Comparison of ENCODE assay signal across 17 cellular contexts in genomic region chr11:121740902-121741301, GRCh38.
DNase-seq lines count a peak whose midpoint lies in the region; ATAC-seq and TF ChIP-seq lines count a peak whose summit lies in the region.
"Had no signal": no experiment of that assay in that cellular context is flagged by ENCODE, and none has a peak within 500 bp of the region (broad histone marks: within the 10 kb centered on the region; RNA-seq: fewer than 3 reads in every experiment).

No MANE protein-coding gene starts in this region.

- no peak; the same call in 2 of the 3 replicates for ATAC-seq in SK-N-SH treated with all-trans-retinoic acid at 6 μM for 48 hours
- no peak for ATAC-seq in gastroesophageal sphincter
- ATAC-seq in GM21529 (IDR thresholded peaks at IDR 0.05; ENCODE audit: unreplicated experiment) = no peak
- ATAC-seq in activated naive CD8-positive, alpha-beta T cell treated with anti-CD3 and anti-CD28 coated beads, Interleukin-2, amount 50 U/mL, for 24 hours = no peak
- ATAC-seq: activated T-helper 17 cell treated with anti-CD3 and anti-CD28 coated beads, Interleukin-2, amount 50 U/mL, for 72 hours; T-helper 17 cell had no signal

- H3K36me3 Mint-ChIP-seq in activated naive CD8-positive, alpha-beta T cell treated with anti-CD3 and anti-CD28 coated beads, Interleukin-2, amount 50 U/mL, for 24 hours (ENCODE audit: low read depth) = peaks cover 6% of the 10 kb centered on the region

- peaks cover 16% of the 10 kb centered on the region for H3K27me3 Mint-ChIP-seq in activated naive CD8-positive, alpha-beta T cell treated with anti-CD3 and anti-CD28 coated beads, Interleukin-2, amount 50 U/mL, for 24 hours
- H3K27me3 Mint-ChIP-seq: activated T-helper 17 cell treated with anti-CD3 and anti-CD28 coated beads, Interleukin-2, amount 50 U/mL, for 72 hours; T-helper 17 cell had no signal

- 63% methylated on average over 1 of the region's 1 CpG for WGBS in SK-N-SH (ENCODE audit: low lambda C conversion rate)
- WGBS in gastroesophageal sphincter (ENCODE audit: low coverage in 1 of 2), 2 donors = 9 to 50% methylated on average over 1 of the region's 1 CpG
- WGBS in prostate gland = 65% methylated on average over 1 of the region's 1 CpG
- WGBS in urinary bladder = 50% methylated on average over 1 of the region's 1 CpG

- no peak overlapping the region for H3K4me3 ChIP-seq in SK-N-SH (ENCODE audit: low read depth in 2 of 2, low read length in 1 of 2)
- no peak overlapping the region for H3K4me3 ChIP-seq in gastroesophageal sphincter
- no peak overlapping the region for H3K4me3 ChIP-seq in prostate gland
- no peak overlapping the region for H3K4me3 ChIP-seq in urinary bladder (ENCODE audit: low read depth, low read length)

- H4K20me1 ChIP-seq in SK-N-SH (ENCODE audit: insufficient read depth) = no peaks in the 10 kb centered on the region

- H3K9me2 ChIP-seq in SK-N-SH = no peaks in the 10 kb centered on the region

- no peak for TF ChIP-seq RAD21 in SK-N-SH (IDR thresholded peaks at IDR 0.05; ENCODE audit: low read length)

- H3K9ac ChIP-seq in SK-N-SH = no peak overlapping the region

- H3K79me2 ChIP-seq in SK-N-SH (ENCODE audit: insufficient read depth) = no peaks in the 10 kb centered on the region

- H3K27me3 ChIP-seq in SK-N-SH (ENCODE audit: insufficient read depth) = no peaks in the 10 kb centered on the region
- no peaks in the 10 kb centered on the region for H3K27me3 ChIP-seq in gastroesophageal sphincter
- no peaks in the 10 kb centered on the region for H3K27me3 ChIP-seq in prostate gland (replicated peaks; ENCODE audit: insufficient read depth)

- CTCF ChIA-PET in SK-N-SH (lab: Yijun Ruan, JAX) = interaction anchor here (0.9 to 1.8 kb wide), 4 partner anchors 19 to 462 kb away, joined by 3 to 16 read pairs (median 4); no protein-coding TSS in a partner anchor

- no peak overlapping the region for H3K27ac Mint-ChIP-seq in activated naive CD8-positive, alpha-beta T cell treated with anti-CD3 and anti-CD28 coated beads, Interleukin-2, amount 50 U/mL, for 24 hours
- H3K27ac Mint-ChIP-seq: activated B cell treated with CpG ODN at 0.5 μM for 24 hours; activated T-helper 17 cell treated with anti-CD3 and anti-CD28 coated beads, Interleukin-2, amount 50 U/mL, for 72 hours; naive B cell; T-helper 17 cell had no signal

- peak overlapping the region; percentile 45; the same call in 1 of the 2 replicates for H3K4me2 ChIP-seq in SK-N-SH

- H2AFZ ChIP-seq in SK-N-SH (ENCODE audit: low read depth) = peak overlapping the region; percentile 91; the same call in 1 of the 2 replicates

- POLR2A ChIA-PET in SK-N-SH (lab: Yijun Ruan, JAX) = interaction anchor here (1.7 kb wide), 1 partner anchor 69 kb away, joined by 4 read pairs; no protein-coding TSS in a partner anchor

- TF ChIP-seq POLR2A in gastroesophageal sphincter (IDR thresholded peaks at IDR 0.05) = no peak
- TF ChIP-seq POLR2A in prostate gland (IDR thresholded peaks at IDR 0.05) = no peak

- peaks cover 10% of the 10 kb centered on the region; the same call in 1 of the 2 replicates for H3K9me3 ChIP-seq in SK-N-SH
- H3K9me3 ChIP-seq in gastroesophageal sphincter = peaks cover 0 to 10% (median 0%) of the 10 kb centered on the region in 3 donors
- H3K9me3 ChIP-seq in prostate gland = no peaks in the 10 kb centered on the region

- no peaks in the 10 kb centered on the region for H3F3A ChIP-seq in SK-N-SH (replicated peaks; ENCODE audit: insufficient read depth)

- no peak overlapping the region for H3K4me3 Mint-ChIP-seq in activated naive CD8-positive, alpha-beta T cell treated with anti-CD3 and anti-CD28 coated beads, Interleukin-2, amount 50 U/mL, for 24 hours
- H3K4me3 Mint-ChIP-seq: activated B cell treated with CpG ODN at 0.5 μM for 24 hours; activated T-helper 17 cell treated with anti-CD3 and anti-CD28 coated beads, Interleukin-2, amount 50 U/mL, for 72 hours; naive B cell; T-helper 17 cell had no signal

- H3K9me3 Mint-ChIP-seq in activated naive CD8-positive, alpha-beta T cell treated with anti-CD3 and anti-CD28 coated beads, Interleukin-2, amount 50 U/mL, for 24 hours = peaks cover 9% of the 10 kb centered on the region

- peak overlapping the region; percentile 74 to 98 for H3K27ac ChIP-seq in SK-N-SH (ENCODE audit: low read depth in 2 of 2, low read length in 1 of 2)
- H3K27ac ChIP-seq in gastroesophageal sphincter = peak overlapping the region; percentile 74 to 87 (median 82)
- peak overlapping the region; percentile 53 to 60 for H3K27ac ChIP-seq in prostate gland
- H3K27ac ChIP-seq in urinary bladder (ENCODE audit: low read depth) = peak overlapping the region; percentile 59

- TF ChIP-seq EP300 in SK-N-SH (IDR thresholded peaks at IDR 0.05; ENCODE audit: borderline replicate concordance in 1 of 2, low read depth in 1 of 2, low read length in 1 of 2) = no peak
- TF ChIP-seq EP300 in gastroesophageal sphincter (IDR thresholded peaks at IDR 0.05) = no peak

- TF ChIP-seq CTCF in SK-N-SH (IDR thresholded peaks at IDR 0.05) (no peak), gastroesophageal sphincter (IDR thresholded peaks at IDR 0.05) (no peak), prostate gland (IDR thresholded peaks at IDR 0.05) (no peak)

- no peaks in the 10 kb centered on the region for H3K36me3 ChIP-seq in SK-N-SH (replicated peaks in 1 of 2; ENCODE audit: control insufficient read depth in 1 of 2, insufficient read depth in 2 of 2, low read length in 1 of 2)
- no peaks in the 10 kb centered on the region for H3K36me3 ChIP-seq in gastroesophageal sphincter
- no peaks in the 10 kb centered on the region for H3K36me3 ChIP-seq in prostate gland
- H3K36me3 ChIP-seq in urinary bladder (ENCODE audit: insufficient read depth) = no peaks in the 10 kb centered on the region

- no peak for DNase-seq in SK-N-SH
- DNase-seq in prostate gland (ENCODE audit: low spot score) = no peak
- DNase-seq in activated naive CD8-positive, alpha-beta T cell treated with anti-CD3 and anti-CD28 coated beads, Interleukin-2, amount 50 U/mL, for 24 hours = no peak
- DNase-seq in NCI-H2171 (lab: John Stamatoyannopoulos, UW) = no peak
- DNase-seq: activated B cell treated with CpG ODN at 0.5 μM for 24 hours, dermis blood vessel endothelial cell, DND-41, H7, naive B cell, NCI-H510A, SHP77, T-helper 17 cell had no signal

- H3K4me1 ChIP-seq in SK-N-SH (ENCODE audit: control insufficient read depth in 1 of 2, insufficient read depth in 2 of 2, low read depth in 1 of 2, low read length in 1 of 2) (peaks cover 9 to 20% of the 10 kb centered on the region in 2 experiments; a peak in 3 of 4 replicates), gastroesophageal sphincter (peaks cover 12 to 38% (median 17%) of the 10 kb centered on the region in 3 donors), prostate gland (replicated peaks) (no peaks in the 10 kb centered on the region), urinary bladder (ENCODE audit: insufficient read depth) (no peaks in the 10 kb centered on the region)

- intact Hi-C loops in prostate gland (cut with DNase I) = loop anchor here (5.0 kb wide), 3 partner anchors 69 to 361 kb away; no protein-coding TSS in a partner anchor

- no peaks in the 10 kb centered on the region for H3K4me1 Mint-ChIP-seq in activated naive CD8-positive, alpha-beta T cell treated with anti-CD3 and anti-CD28 coated beads, Interleukin-2, amount 50 U/mL, for 24 hours
- H3K4me1 Mint-ChIP-seq: activated B cell treated with CpG ODN at 0.5 μM for 24 hours; activated T-helper 17 cell treated with anti-CD3 and anti-CD28 coated beads, Interleukin-2, amount 50 U/mL, for 72 hours; naive B cell; T-helper 17 cell had no signal

TF ChIP-seq in SK-N-SH, 30 proteins besides CTCF, POLR2A, EP300 and RAD21 (continues in another document):
- TF ChIP-seq, protein P1, sequence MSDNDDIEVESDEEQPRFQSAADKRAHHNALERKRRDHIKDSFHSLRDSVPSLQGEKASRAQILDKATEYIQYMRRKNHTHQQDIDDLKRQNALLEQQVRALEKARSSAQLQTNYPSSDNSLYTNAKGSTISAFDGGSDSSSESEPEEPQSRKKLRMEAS (IDR thresholded peaks at IDR 0.05; ENCODE audit: low read depth) = no peak
- TF ChIP-seq FOXJ3 (CRISPR knock-in tag; IDR thresholded peaks at IDR 0.05) = no peak
- TF ChIP-seq, protein P2, sequence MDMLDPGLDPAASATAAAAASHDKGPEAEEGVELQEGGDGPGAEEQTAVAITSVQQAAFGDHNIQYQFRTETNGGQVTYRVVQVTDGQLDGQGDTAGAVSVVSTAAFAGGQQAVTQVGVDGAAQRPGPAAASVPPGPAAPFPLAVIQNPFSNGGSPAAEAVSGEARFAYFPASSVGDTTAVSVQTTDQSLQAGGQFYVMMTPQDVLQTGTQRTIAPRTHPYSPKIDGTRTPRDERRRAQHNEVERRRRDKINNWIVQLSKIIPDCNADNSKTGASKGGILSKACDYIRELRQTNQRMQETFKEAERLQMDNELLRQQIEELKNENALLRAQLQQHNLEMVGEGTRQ (IDR thresholded peaks at IDR 0.05; ENCODE audit: borderline replicate concordance, low read depth, low read length) = no peak
- TF ChIP-seq GATA2 (CRISPR knock-in tag; IDR thresholded peaks at IDR 0.05) = no peak
- no peak for TF ChIP-seq RFX5 (IDR thresholded peaks at IDR 0.05; ENCODE audit: low read length)
- TF ChIP-seq POLR2AphosphoS5 (IDR thresholded peaks at IDR 0.05; ENCODE audit: low read depth, low read length) = no peak
- no peak for TF ChIP-seq JUND (IDR thresholded peaks at IDR 0.05)
- no peak for TF ChIP-seq TAF1 (IDR thresholded peaks at IDR 0.05; ENCODE audit: borderline replicate concordance, low read depth, low read length)

TF ChIP-seq in SK-N-SH treated with all-trans-retinoic acid at 6 μM for 48 hours, 23 proteins besides CTCF, POLR2A, EP300 and RAD21:
- TF ChIP-seq PPARA (CRISPR knock-in tag; IDR thresholded peaks at IDR 0.05; ENCODE audit: borderline replicate concordance) = no peak
- TF ChIP-seq GLIS3 (CRISPR knock-in tag; IDR thresholded peaks at IDR 0.05) = no peak
